20 cellular contexts compared by ENCODE assay signal in the genomic region with DNA sequence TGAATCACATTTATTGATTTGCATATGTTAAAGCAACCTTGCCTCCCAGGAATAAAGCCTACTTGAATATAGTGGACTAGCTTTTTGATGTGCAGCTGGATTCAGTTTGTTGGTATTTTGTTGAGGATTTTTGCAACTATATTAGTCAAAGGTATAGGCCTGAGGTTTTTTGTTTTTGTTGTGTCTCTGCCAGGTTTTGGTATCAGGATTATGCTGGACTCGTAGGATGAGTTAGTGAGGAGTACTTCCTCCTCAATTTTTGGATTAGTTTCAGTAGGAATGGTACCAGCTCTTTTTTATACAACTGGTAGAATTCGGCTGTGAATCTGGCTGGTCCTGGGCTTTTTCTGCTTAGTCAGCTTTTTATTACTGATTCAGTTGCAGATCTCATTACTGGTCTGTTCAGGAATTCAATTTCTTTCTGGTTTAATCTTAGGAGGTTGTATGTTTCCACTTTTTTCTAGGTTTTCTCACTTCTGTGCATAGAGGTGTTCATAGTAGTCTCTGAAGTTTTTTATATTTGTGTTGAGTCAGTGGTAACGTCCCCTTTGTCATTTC.
DNase-seq lines count a peak whose midpoint lies in the region; ATAC-seq, FAIRE-seq and TF ChIP-seq lines count a peak whose summit lies in the region.
"Had no signal": no experiment of that assay in that cellular context is flagged by ENCODE, and none has a peak within 500 bp of the region (broad histone marks: within the 10 kb centered on the region; RNA-seq: fewer than 3 reads in every experiment).

No MANE protein-coding gene starts in this region.

- no peaks in the 10 kb centered on the region for H4K20me1 ChIP-seq in IMR-90 (ENCODE audit: insufficient read depth, low read length)
- no peaks in the 10 kb centered on the region for H4K20me1 ChIP-seq in K562 (replicated peaks; ENCODE audit: control insufficient read depth, insufficient read depth, low read length)

- no peak overlapping the region for H4K91ac ChIP-seq in IMR-90 (ENCODE audit: insufficient read depth, low read depth, low read length)

- no peak overlapping the region for H4K8ac ChIP-seq in IMR-90 (ENCODE audit: low read depth in 2 of 2, low read length in 2 of 2)

- H3K9ac ChIP-seq in IMR-90 (ENCODE audit: low read depth, low read length) = no peak overlapping the region
- no peak overlapping the region for H3K9ac ChIP-seq in K562 (ENCODE audit: insufficient read depth in 1 of 2, low read depth in 2 of 2, low read length in 2 of 2)
- H3K9ac ChIP-seq: KMS-11 had no signal

- no peak overlapping the region for H3K4ac ChIP-seq in IMR-90 (ENCODE audit: low read depth, low read length)

- TF ChIP-seq POLR2A in IMR-90 (IDR thresholded peaks at IDR 0.05; ENCODE audit: low read depth, low read length) (no peak), K562 (conservative IDR thresholded peaks at IDR 0.05) (no peak)

- no peak overlapping the region for H2BK120ac ChIP-seq in IMR-90 (ENCODE audit: low read depth, low read length)

- WGBS in IMR-90 (ENCODE audit: extremely low coverage in 2 of 2, insufficient read length in 1 of 2), 2 experiments = no CpG with 5 or more reads among the region's 3 CpGs
- 0% methylated on average over 3 of the region's 3 CpGs for WGBS in K562 (ENCODE audit: insufficient coverage, low coverage, missing lambda C conversion rate)

- H3K9me3 ChIP-seq in IMR-90 (ENCODE audit: control insufficient read depth, insufficient read depth, low read length) (no peaks in the 10 kb centered on the region), K562 (replicated peaks; ENCODE audit: control insufficient read depth, insufficient read depth, low read depth, low read length) (no peaks in the 10 kb centered on the region), WERI-Rb-1 (ENCODE audit: severe bottlenecking) (no peaks in the 10 kb centered on the region)

- no peak overlapping the region for H3K27ac ChIP-seq in IMR-90 (ENCODE audit: insufficient read depth, low read length)
- no peak overlapping the region for H3K27ac ChIP-seq in K562 (ENCODE audit: extremely low read depth, low read depth, low read length)
- no peak overlapping the region for H3K27ac ChIP-seq in WERI-Rb-1
- H3K27ac ChIP-seq: KMS-11, PC-9 had no signal

- intact Hi-C loops in IMR-90 (cut with micrococcal nuclease) (no loop called here), K562 (cut with micrococcal nuclease) (no loop called here)

- no peak overlapping the region for H2BK15ac ChIP-seq in IMR-90 (ENCODE audit: low read depth, low read length)

- no peak overlapping the region for H3K14ac ChIP-seq in IMR-90 (replicated peaks; ENCODE audit: low read depth, low read length)

- no peak overlapping the region for H2AK9ac ChIP-seq in IMR-90 (replicated peaks; ENCODE audit: low read depth, low read length, poor library complexity)

- no peak for TF ChIP-seq EP300 in K562 (IDR thresholded peaks at IDR 0.05; ENCODE audit: low read length)

- H3K9me1 ChIP-seq in IMR-90 (ENCODE audit: insufficient read depth, low read length) (no peaks in the 10 kb centered on the region), K562 (ENCODE audit: control insufficient read depth, insufficient read depth, low read length) (no peaks in the 10 kb centered on the region)

- in situ Hi-C loops in IMR-90 (cut with MboI; ENCODE audit: low sequenced_read_pairs) = no loop called here
- in situ Hi-C loops in K562 (cut with MboI) = no loop called here

- no peak overlapping the region for H3K56ac ChIP-seq in IMR-90 (ENCODE audit: extremely low read depth, insufficient read depth, low read length)

- H3K18ac ChIP-seq in IMR-90 (ENCODE audit: low read depth, low read length) = no peak overlapping the region

- H2AFZ ChIP-seq in IMR-90 (replicated peaks; ENCODE audit: low read length, poor library complexity) = no peak overlapping the region
- no peak overlapping the region for H2AFZ ChIP-seq in K562 (ENCODE audit: low read depth, low read length)
- H2AFZ ChIP-seq: PC-9 had no signal

- dilution Hi-C loops in IMR-90 (cut with HindIII; ENCODE audit: low sequenced_read_pairs, unreplicated experiment) = no loop called here

- no TSS peak for BruUV-seq in IMR-90 (replicated peaks; lab: Mats Ljungman, UMichigan)
- BruUV-seq in K562 (replicated peaks; lab: Mats Ljungman, UMichigan) = no TSS peak

- POLR2A ChIA-PET in IMR-90 (lab: Charles Lee; ENCODE audit: unreplicated experiment) = no interaction called here
- POLR2A ChIA-PET in K562 (lab: Yijun Ruan, JAX) = no interaction called here

- DNase-seq in EH (ENCODE audit: low read depth) = peak; percentile 1
- no peak for DNase-seq in IMR-90
- DNase-seq in K562 (ENCODE audit: extremely low read depth in 1 of 4, low spot score in 3 of 4) = no peak
- DNase-seq in fibroblast of pulmonary artery (ENCODE audit: low read depth) = peak; percentile 47
- DNase-seq in WERI-Rb-1 = no peak
- DNase-seq in cerebellar cortex (ENCODE audit: low spot score) = no peak
- DNase-seq: DMS53, H7, NCI-H1417, NCI-H1694 treated with DMSO at 0.1 percent for 48 hours, NCI-H2081 treated with DMSO at 0.1 percent for 48 hours, NCI-H2171 treated with DMSO at 0.1 percent for 48 hours, NCI-H510A, PC-9, RPMI8226, SHP77 treated with DMSO at 0.1 percent for 48 hours had no signal

- no peak for TF ChIP-seq RAD21 in IMR-90 (IDR thresholded peaks at IDR 0.05; ENCODE audit: low read length)
- TF ChIP-seq RAD21 in K562 (CRISPR knock-in tag; conservative IDR thresholded peaks at IDR 0.05 in 1 of 2, IDR thresholded peaks at IDR 0.05 in 1 of 2) = no peak

- H2BK20ac ChIP-seq in IMR-90 (ENCODE audit: low read depth, low read length) = no peak overlapping the region

- no peaks in the 10 kb centered on the region for H3K27me3 ChIP-seq in IMR-90 (ENCODE audit: control insufficient read depth, insufficient read depth, low read length)
- H3K27me3 ChIP-seq in K562 (ENCODE audit: control insufficient read depth in 2 of 2, insufficient read depth in 2 of 2, low read length in 2 of 2) = no peaks in the 10 kb centered on the region
- H3K27me3 ChIP-seq in WERI-Rb-1 (ENCODE audit: insufficient read depth, low read depth, severe bottlenecking) = no peaks in the 10 kb centered on the region

- no peak overlapping the region for H4K5ac ChIP-seq in IMR-90 (ENCODE audit: low read depth, low read length)

- H3K4me1 ChIP-seq in IMR-90 (ENCODE audit: control insufficient read depth, insufficient read depth, low read length) (0 out of 2 replicates have a peak, but pooled peaks cover 4% of the 10 kb centered on the region), K562 (replicated peaks in 1 of 2; ENCODE audit: control insufficient read depth in 2 of 2, insufficient read depth in 2 of 2, low read length in 2 of 2) (no peaks in the 10 kb centered on the region)

- H2AK5ac ChIP-seq in IMR-90 (ENCODE audit: low read depth, low read length) = no peak overlapping the region

- no peak overlapping the region for H3K23ac ChIP-seq in IMR-90 (ENCODE audit: low read depth, low read length)

- CTCF ChIA-PET in IMR-90 (lab: Yijun Ruan, JAX) = no interaction called here
- CTCF ChIA-PET in K562 (lab: Yijun Ruan, JAX; ENCODE audit: low intra/inter-chr PET ratio) = no interaction called here

- FAIRE-seq in K562 (lab: Jason Lieb, UNC) = no peak
- FAIRE-seq: A204.1 had no signal

- TF ChIP-seq CTCF in IMR-90 (conservative IDR thresholded peaks at IDR 0.05; ENCODE audit: low read depth, low read length) (no peak), K562 (IDR thresholded peaks at IDR 0.05 in 2 of 3, conservative IDR thresholded peaks at IDR 0.05 in 1 of 3; ENCODE audit: insufficient read depth in 2 of 3, low read depth in 1 of 3, low read length in 3 of 3) (no peak), fibroblast of pulmonary artery (IDR thresholded peaks at IDR 0.05; ENCODE audit: low read length, missing control alignments) (no peak), WERI-Rb-1 (IDR thresholded peaks at IDR 0.05; ENCODE audit: low read depth, low read length) (no peak)

- H3K4me3 ChIP-seq in IMR-90 (ENCODE audit: insufficient read depth, low read depth, low read length) (no peak overlapping the region), K562 (no peak overlapping the region), fibroblast of pulmonary artery (replicated peaks; ENCODE audit: low read depth, low read length) (no peak overlapping the region), WERI-Rb-1 (ENCODE audit: low read depth, low read length) (no peak overlapping the region)
- H3K4me3 ChIP-seq: PC-9 had no signal

- no peak overlapping the region for H2BK5ac ChIP-seq in IMR-90 (ENCODE audit: low read depth, low read length, poor library complexity, severe bottlenecking)

- H3K79me1 ChIP-seq in IMR-90 (ENCODE audit: low read depth in 1 of 2, low read length in 2 of 2) = no peaks in the 10 kb centered on the region

- no peaks in the 10 kb centered on the region for H3K79me2 ChIP-seq in K562 (ENCODE audit: control insufficient read depth, insufficient read depth, low read length)

- ATAC-seq in IMR-90 (ENCODE audit: low read depth) (no peak), K562 (no peak), HG03460 (IDR thresholded peaks at IDR 0.05; ENCODE audit: unreplicated experiment) (no peak), SK-N-SH treated with all-trans-retinoic acid at 6 μM for 48 hours (no peak)

- no peaks in the 10 kb centered on the region for H3K36me3 ChIP-seq in IMR-90 (ENCODE audit: control insufficient read depth, insufficient read depth, low read length)
- no peaks in the 10 kb centered on the region for H3K36me3 ChIP-seq in K562 (ENCODE audit: control insufficient read depth, insufficient read depth, low read length)
- H3K36me3 ChIP-seq in WERI-Rb-1 = no peaks in the 10 kb centered on the region

- H3K4me2 ChIP-seq in IMR-90 (ENCODE audit: low read depth, low read length) = no peak overlapping the region
- H3K4me2 ChIP-seq in K562 (ENCODE audit: insufficient read depth, low read length) = no peak overlapping the region
- H3K4me2 ChIP-seq: KMS-11, PC-9 had no signal

TF ChIP-seq in IMR-90, 13 proteins besides CTCF, POLR2A, EP300 and RAD21 (continues in another document):
- no peak for TF ChIP-seq NFE2L2 (IDR thresholded peaks at IDR 0.05; ENCODE audit: low read depth, low read length)

TF ChIP-seq in K562, 482 proteins besides CTCF, POLR2A, EP300 and RAD21 (continues in another document):
- TF ChIP-seq SETDB1 (IDR thresholded peaks at IDR 0.05; ENCODE audit: low read length) = no peak
- TF ChIP-seq KAT7 (CRISPR knock-in tag; IDR thresholded peaks at IDR 0.05; ENCODE audit: borderline replicate concordance) = no peak
- no peak for TF ChIP-seq ZBTB1 (CRISPR knock-in tag; IDR thresholded peaks at IDR 0.05; ENCODE audit: borderline replicate concordance, low read depth)
- TF ChIP-seq ZKSCAN1 (IDR thresholded peaks at IDR 0.05; ENCODE audit: low read depth, low read length) = no peak
- TF ChIP-seq TBL1XR1 (IDR thresholded peaks at IDR 0.05; ENCODE audit: low read length in 2 of 2) = no peak

Comparison
In these comparisons a context has a peak if more than half of its experiments do, and no peak if none do; other contexts are left out.
1. DNase-seq: peak in EH (single experiment) and fibroblast of pulmonary artery (single experiment); none in IMR-90 (single experiment), K562 (0 of 4), WERI-Rb-1 (single experiment) and cerebellar cortex (single experiment).